Comparison of ENCODE assay signal across 15 cellular contexts in genomic region chr15:25056484-25057429, GRCh38.
DNase-seq lines count a peak whose midpoint lies in the region; ATAC-seq and TF ChIP-seq lines count a peak whose summit lies in the region.
"Had no signal": no experiment of that assay in that cellular context is flagged by ENCODE, and none has a peak within 500 bp of the region (broad histone marks: within the 10 kb centered on the region; RNA-seq: fewer than 3 reads in every experiment).

No MANE protein-coding gene starts in this region.

- H3K4me3 ChIP-seq in esophagus squamous epithelium: peak overlapping the region in 1 of 4 donors; percentile 23
- H3K4me3 ChIP-seq: body of pancreas, heart left ventricle had no signal

- intact Hi-C loops in esophagus squamous epithelium (cut with DNase I): no loop called here

- H3K9me3 ChIP-seq in esophagus squamous epithelium: peaks cover 41 to 100% (median 100%) of the 10 kb centered on the region in 3 donors

- no peak overlapping the region for H3K27ac Mint-ChIP-seq in activated CD8-positive, alpha-beta memory T cell treated with anti-CD3 and anti-CD28 coated beads, Interleukin-2, amount 10 ng/mL, durations not matched to agents 7 days and 5 days
- H3K27ac Mint-ChIP-seq in type B pancreatic cell: no peak overlapping the region
- H3K27ac Mint-ChIP-seq: activated T-helper 17 cell treated with anti-CD3 and anti-CD28 coated beads, Interleukin-2, amount 50 U/mL, for 72 hours had no signal

- no peak for ATAC-seq in activated CD8-positive, alpha-beta memory T cell treated with anti-CD3 and anti-CD28 coated beads, Interleukin-2, amount 10 ng/mL, durations not matched to agents 7 days and 5 days
- ATAC-seq in left lobe of liver (no peak), HG03108 (IDR thresholded peaks at IDR 0.05; ENCODE audit: unreplicated experiment) (no peak)
- ATAC-seq: activated T-helper 17 cell treated with anti-CD3 and anti-CD28 coated beads, Interleukin-2, amount 50 U/mL, for 72 hours; body of pancreas; heart left ventricle had no signal

- TF ChIP-seq POLR2A in esophagus squamous epithelium (IDR thresholded peaks at IDR 0.05): no peak

- peak; percentile 60 for DNase-seq in activated effector memory CD4-positive, alpha-beta T cell treated with anti-CD3 and anti-CD28 coated beads, Interleukin-2, amount 50 U/mL, for 16 hours
- DNase-seq in activated effector memory CD4-positive, alpha-beta T cell treated with Interleukin-2 at 50 U/mL for 16 hours: no peak
- peak; percentile 36 for DNase-seq in activated CD8-positive, alpha-beta memory T cell treated with anti-CD3 and anti-CD28 coated beads, Interleukin-2, amount 10 ng/mL, durations not matched to agents 7 days and 5 days
- DNase-seq in left lobe of liver (ENCODE audit: low spot score): peak; percentile 42
- DNase-seq in type B pancreatic cell (ENCODE audit: extremely low spot score, unreplicated experiment): peak; percentile 66
- DNase-seq in SHP77 (lab: John Stamatoyannopoulos, UW): no peak
- no peak for DNase-seq in esophagus squamous epithelium (lab: John Stamatoyannopoulos, UW)
- DNase-seq: NCI-H2171 treated with DMSO at 0.1 percent for 48 hours; stimulated activated CD4-positive, alpha-beta T cell treated with anti-CD3 and anti-CD28 coated beads, Interleukin-12 subunit alpha, Interleukin-12 subunit beta, amount 100 ng/mL, for 4 hours; T-helper 1 cell; trophoblast cell had no signal

- H3K36me3 ChIP-seq in esophagus squamous epithelium: peaks cover 16 to 100% (median 22%) of the 10 kb centered on the region in 3 donors

- peak; percentile 22 for TF ChIP-seq CTCF in type B pancreatic cell (conservative IDR thresholded peaks at IDR 0.05)
- TF ChIP-seq CTCF in esophagus squamous epithelium (IDR thresholded peaks at IDR 0.05): no peak

- H3K4me3 Mint-ChIP-seq in activated CD8-positive, alpha-beta memory T cell treated with anti-CD3 and anti-CD28 coated beads, Interleukin-2, amount 10 ng/mL, durations not matched to agents 7 days and 5 days: no peak overlapping the region
- no peak overlapping the region for H3K4me3 Mint-ChIP-seq in type B pancreatic cell
- H3K4me3 Mint-ChIP-seq: activated T-helper 17 cell treated with anti-CD3 and anti-CD28 coated beads, Interleukin-2, amount 50 U/mL, for 72 hours had no signal

- no peak overlapping the region for H3K27ac ChIP-seq in esophagus squamous epithelium
- H3K27ac ChIP-seq: body of pancreas, heart left ventricle had no signal

- WGBS in esophagus squamous epithelium, 2 donors: 90 to 92% methylated on average over 2 to 15 of the region's 20 CpGs

- H3K4me1 Mint-ChIP-seq in activated CD8-positive, alpha-beta memory T cell treated with anti-CD3 and anti-CD28 coated beads, Interleukin-2, amount 10 ng/mL, durations not matched to agents 7 days and 5 days: no peaks in the 10 kb centered on the region
- no peaks in the 10 kb centered on the region for H3K4me1 Mint-ChIP-seq in type B pancreatic cell (ENCODE audit: unreplicated experiment)
- H3K4me1 Mint-ChIP-seq: activated T-helper 17 cell treated with anti-CD3 and anti-CD28 coated beads, Interleukin-2, amount 50 U/mL, for 72 hours had no signal

- H3K27me3 Mint-ChIP-seq in activated CD8-positive, alpha-beta memory T cell treated with anti-CD3 and anti-CD28 coated beads, Interleukin-2, amount 10 ng/mL, durations not matched to agents 7 days and 5 days: no peaks in the 10 kb centered on the region
- no peaks in the 10 kb centered on the region for H3K27me3 Mint-ChIP-seq in type B pancreatic cell
- H3K27me3 Mint-ChIP-seq: activated T-helper 17 cell treated with anti-CD3 and anti-CD28 coated beads, Interleukin-2, amount 50 U/mL, for 72 hours had no signal

- CTCF ChIA-PET in activated CD8-positive, alpha-beta memory T cell treated with anti-CD3 and anti-CD28 coated beads, Interleukin-2, amount 10 ng/mL, durations not matched to agents 7 days and 5 days (lab: Charles Lee): no interaction called here

- H3K4me1 ChIP-seq in esophagus squamous epithelium: no peaks in the 10 kb centered on the region
- H3K4me1 ChIP-seq: body of pancreas, heart left ventricle had no signal

- no peaks in the 10 kb centered on the region for H3K27me3 ChIP-seq in esophagus squamous epithelium
- H3K27me3 ChIP-seq: body of pancreas, heart left ventricle had no signal

- peaks cover 93% of the 10 kb centered on the region for H3K36me3 Mint-ChIP-seq in activated CD8-positive, alpha-beta memory T cell treated with anti-CD3 and anti-CD28 coated beads, Interleukin-2, amount 10 ng/mL, durations not matched to agents 7 days and 5 days
- peaks cover 90% of the 10 kb centered on the region for H3K36me3 Mint-ChIP-seq in type B pancreatic cell

- H3K9me3 Mint-ChIP-seq in activated CD8-positive, alpha-beta memory T cell treated with anti-CD3 and anti-CD28 coated beads, Interleukin-2, amount 10 ng/mL, durations not matched to agents 7 days and 5 days (ENCODE audit: low read depth): peaks cover 69% of the 10 kb centered on the region
- peaks cover 24% of the 10 kb centered on the region for H3K9me3 Mint-ChIP-seq in type B pancreatic cell

Comparison
In these comparisons a context has a peak if more than half of its experiments do, and no peak if none do; other contexts are left out.
1. DNase-seq: peak in activated effector memory CD4-positive, alpha-beta T cell treated with anti-CD3 and anti-CD28 coated beads, Interleukin-2, amount 50 U/mL, for 16 hours (single experiment), activated CD8-positive, alpha-beta memory T cell treated with anti-CD3 and anti-CD28 coated beads, Interleukin-2, amount 10 ng/mL, durations not matched to agents 7 days and 5 days (single experiment), left lobe of liver (single experiment) and type B pancreatic cell (single experiment); none in activated effector memory CD4-positive, alpha-beta T cell treated with Interleukin-2 at 50 U/mL for 16 hours (single experiment), SHP77 (0 of 2) and esophagus squamous epithelium (single experiment).